Comparison of ENCODE assay signal across 1 cellular context in genomic region chr12:69556383-69556782, GRCh38.
TF ChIP-seq lines count a peak whose summit lies in the region.

No MANE protein-coding gene starts in this region.

TF ChIP-seq in H1, 55 proteins besides CTCF, POLR2A, EP300 and RAD21:
- TF ChIP-seq CHD7 (IDR thresholded peaks at IDR 0.05; ENCODE audit: insufficient replicate concordance, low read length): no peak
- TF ChIP-seq CBX5 (IDR thresholded peaks at IDR 0.05; ENCODE audit: low read depth, low read length): no peak
- no peak for TF ChIP-seq RNF2 (IDR thresholded peaks at IDR 0.05; ENCODE audit: borderline replicate concordance, low read depth, low read length, missing control alignments, poor library complexity, severe bottlenecking)
- no peak for TF ChIP-seq TAF7 (optimal IDR thresholded peaks at IDR 0.05; ENCODE audit: borderline replicate concordance, low read depth, low read length)
- no peak for TF ChIP-seq ATF2 (IDR thresholded peaks at IDR 0.05; ENCODE audit: low read length)
- TF ChIP-seq CBX8 (IDR thresholded peaks at IDR 0.05; ENCODE audit: borderline replicate concordance, low read depth, low read length): no peak
- no peak for TF ChIP-seq SP4 (IDR thresholded peaks at IDR 0.05; ENCODE audit: low read length)
